Comparison of ENCODE assay signal across 9 cellular contexts in genomic region chr6:158312165-158312564, GRCh38. TPM values are rescaled to one million over a fixed set of nuclear protein-coding genes. Genes with fewer than 3 reads are reported as not detected.
DNase-seq lines count a peak whose midpoint lies in the region; ATAC-seq and TF ChIP-seq lines count a peak whose summit lies in the region.
"Had no signal": no experiment of that assay in that cellular context is flagged by ENCODE, and none has a peak within 500 bp of the region (broad histone marks: within the 10 kb centered on the region; RNA-seq: fewer than 3 reads in every experiment).

Gene TULP4 (plus strand): TSS chr6:158312465. CDS start chr6:158314017, 1,552 bp downstream.

- no peaks in the 10 kb centered on the region for H3K27me3 Mint-ChIP-seq in activated CD4-positive, alpha-beta T cell treated with anti-CD3 and anti-CD28 coated beads, Interleukin-2, amount 10 ng/mL, durations not matched to agents 24 days and 14 days
- H3K27me3 Mint-ChIP-seq: activated T-cell treated with anti-CD3 and anti-CD28 coated beads, Interleukin-2, amount 50 U/mL, for 24 hours had no signal

- intact Hi-C loops in activated CD4-positive, alpha-beta T cell treated with anti-CD3 and anti-CD28 coated beads, Interleukin-2, amount 10 ng/mL, durations not matched to agents 24 days and 14 days (cut with micrococcal nuclease) = no loop called here
- intact Hi-C loops in colonic mucosa (cut with DNase I) = no loop called here

- H3K4me3 Mint-ChIP-seq in activated CD4-positive, alpha-beta T cell treated with anti-CD3 and anti-CD28 coated beads, Interleukin-2, amount 10 ng/mL, durations not matched to agents 24 days and 14 days = no peak within 1 kb of the TSS
- H3K4me3 Mint-ChIP-seq: activated T-cell treated with anti-CD3 and anti-CD28 coated beads, Interleukin-2, amount 50 U/mL, for 24 hours had no signal

- H3K4me3 ChIP-seq in colonic mucosa (no peak within 1 kb of the TSS), upper lobe of left lung (no peak within 1 kb of the TSS)

- H3K27me3 ChIP-seq in colonic mucosa (no peaks in the 10 kb centered on the region), upper lobe of left lung (no peaks in the 10 kb centered on the region)

- no peak for TF ChIP-seq CTCF in colonic mucosa (IDR thresholded peaks at IDR 0.05)
- no peak for TF ChIP-seq CTCF in upper lobe of left lung (IDR thresholded peaks at IDR 0.05)

- H3K9ac ChIP-seq in colonic mucosa (ENCODE audit: low read depth in 2 of 2, low read length in 2 of 2) = no peak within 1 kb of the TSS

- H3K4me1 Mint-ChIP-seq in activated CD4-positive, alpha-beta T cell treated with anti-CD3 and anti-CD28 coated beads, Interleukin-2, amount 10 ng/mL, durations not matched to agents 24 days and 14 days = peaks cover 14% of the 10 kb centered on the region

- no peak within 1 kb of the TSS for H3K27ac Mint-ChIP-seq in activated CD4-positive, alpha-beta T cell treated with anti-CD3 and anti-CD28 coated beads, Interleukin-2, amount 10 ng/mL, durations not matched to agents 24 days and 14 days
- H3K27ac Mint-ChIP-seq: activated T-cell treated with anti-CD3 and anti-CD28 coated beads, Interleukin-2, amount 50 U/mL, for 24 hours had no signal

- H3K36me3 ChIP-seq in colonic mucosa (no peaks in the 10 kb centered on the region), upper lobe of left lung (peaks cover 0 to 25% (median 4%) of the 10 kb centered on the region in 4 donors)

- no peak for TF ChIP-seq POLR2A in upper lobe of left lung (IDR thresholded peaks at IDR 0.05)

- ATAC-seq in upper lobe of left lung (ENCODE audit: low FRiP score in 2 of 2) = no peak
- ATAC-seq in HG03439 (IDR thresholded peaks at IDR 0.05; ENCODE audit: unreplicated experiment) = no peak
- no peak for ATAC-seq in stimulated activated naive CD8-positive, alpha-beta T cell treated with anti-CD3 and anti-CD28 coated beads, Interleukin-15, Interleukin-2, amounts not matched to agents 100 U/mL and 50 U/mL, for 24 hours

- no peak for TF ChIP-seq EP300 in upper lobe of left lung (IDR thresholded peaks at IDR 0.05)

- H3K9me3 ChIP-seq in colonic mucosa (no peaks in the 10 kb centered on the region), upper lobe of left lung (peaks cover 0 to 3% (median 0%) of the 10 kb centered on the region in 4 donors)

- peaks cover 27% of the 10 kb centered on the region for H3K36me3 Mint-ChIP-seq in activated CD4-positive, alpha-beta T cell treated with anti-CD3 and anti-CD28 coated beads, Interleukin-2, amount 10 ng/mL, durations not matched to agents 24 days and 14 days (ENCODE audit: low read depth)

- no peak for DNase-seq in activated CD4-positive, alpha-beta T cell treated with anti-CD3 and anti-CD28 coated beads, Interleukin-2, amount 10 ng/mL, durations not matched to agents 24 days and 14 days
- no peak for DNase-seq in activated CD4-positive, alpha-beta T cell treated with anti-CD3 and anti-CD28 coated beads, Interleukin-2, amount 50 U/mL, for 4 hours
- DNase-seq in colonic mucosa = no peak
- no peak for DNase-seq in mesenteric fat pad (ENCODE audit: low spot score)
- no peak for DNase-seq in upper lobe of left lung
- no peak for DNase-seq in foreskin melanocyte
- DNase-seq in stimulated activated naive CD8-positive, alpha-beta T cell treated with anti-CD3 and anti-CD28 coated beads, Interleukin-15, Interleukin-2, amounts not matched to agents 100 U/mL and 50 U/mL, for 24 hours = no peak
- DNase-seq: activated T-cell treated with anti-CD3 and anti-CD28 coated beads, Interleukin-2, amount 50 U/mL, for 24 hours had no signal

- peaks cover 9% of the 10 kb centered on the region for H3K9me3 Mint-ChIP-seq in activated CD4-positive, alpha-beta T cell treated with anti-CD3 and anti-CD28 coated beads, Interleukin-2, amount 10 ng/mL, durations not matched to agents 24 days and 14 days

- no peak within 1 kb of the TSS for H3K27ac ChIP-seq in colonic mucosa
- no peak within 1 kb of the TSS for H3K27ac ChIP-seq in upper lobe of left lung

- no peaks in the 10 kb centered on the region for H3K4me1 ChIP-seq in colonic mucosa
- no peaks in the 10 kb centered on the region for H3K4me1 ChIP-seq in upper lobe of left lung

- WGBS in upper lobe of left lung, 2 donors = 71 to 73% methylated on average over 6 of the region's 6 CpGs

RNA-seq across cellular contexts. Expression of gene TULP4, which starts in this region (rescaled TPM):
- total RNA-seq in activated CD4-positive, alpha-beta T cell treated with anti-CD3 and anti-CD28 coated beads, Interleukin-2, amount 10 ng/mL, durations not matched to agents 24 days and 14 days = 23.9 and 24.0 TPM in 2 replicates
- total RNA-seq in colonic mucosa = 10 to 100 TPM; 63.1 to 68.0 TPM
- total RNA-seq in mesenteric fat pad = 99.9 TPM
- 100 to 1,000 TPM in 2 of 6 donors, 10 to 100 TPM in 4; 78.7 to 150 (median 94.4) TPM for total RNA-seq in upper lobe of left lung
